ENCODE assay signal across 9 cellular contexts in the genomic region with DNA sequence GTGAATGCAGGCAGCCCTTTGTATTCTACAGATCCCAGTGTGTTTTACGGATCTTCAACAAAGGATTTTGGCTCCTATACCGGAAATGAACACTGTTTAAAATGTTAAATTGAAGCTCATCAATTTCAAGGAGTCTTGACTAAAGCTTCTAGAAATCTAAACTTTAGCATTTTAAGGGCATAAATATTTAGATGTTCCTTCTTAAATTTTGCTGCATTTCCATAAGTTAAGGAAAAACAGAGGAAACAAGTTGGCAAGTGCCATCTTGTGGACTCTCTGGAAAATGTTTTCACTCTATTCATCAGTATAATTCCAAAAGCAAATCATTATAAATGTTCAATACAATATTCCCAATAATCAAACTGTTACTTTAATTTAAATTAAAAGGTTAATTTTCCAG. TPM values are rescaled to one million over a fixed set of nuclear protein-coding genes. Genes with fewer than 3 reads are reported as not detected.
A peak's percentile ranks its signal among the peaks of the same experiment; 100 is the strongest.
DNase-seq lines count a peak whose midpoint lies in the region; ATAC-seq and TF ChIP-seq lines count a peak whose summit lies in the region.
"Had no signal": no experiment of that assay in that cellular context is flagged by ENCODE, and none has a peak within 500 bp of the region (broad histone marks: within the 10 kb centered on the region; RNA-seq: fewer than 3 reads in every experiment).

No MANE protein-coding gene starts in this region.

- DNase-seq in NCI-H510A treated with DMSO at 0.1 percent for 48 hours (lab: John Stamatoyannopoulos, UW) (peak; percentile 51), NCI-H510A (lab: John Stamatoyannopoulos, UW) (no peak), thyroid gland (no peak), SIG-M5 treated with dmso at 0.1 percent for 504 hours (lab: John Stamatoyannopoulos, UW; ENCODE audit: unreplicated experiment) (no peak), SHP77 (lab: John Stamatoyannopoulos, UW) (no peak), mesendoderm (no peak)
- DNase-seq: stimulated activated CD4-positive, alpha-beta T cell treated with anti-CD3 and anti-CD28 coated beads, Interleukin-15, amount 100 ng/mL, for 24 hours had no signal

- TF ChIP-seq POLR2A in gastroesophageal sphincter (IDR thresholded peaks at IDR 0.05) (no peak), thyroid gland (IDR thresholded peaks at IDR 0.05) (no peak)

- no peak overlapping the region for H2BK15ac ChIP-seq in mesendoderm (replicated peaks; ENCODE audit: low read depth)

- H2BK5ac ChIP-seq in mesendoderm (ENCODE audit: low read length) = no peak overlapping the region

- no peak for TF ChIP-seq EP300 in gastroesophageal sphincter (IDR thresholded peaks at IDR 0.05)

- H3K9me3 ChIP-seq in gastroesophageal sphincter = no peaks in the 10 kb centered on the region
- no peaks in the 10 kb centered on the region for H3K9me3 ChIP-seq in thyroid gland

- peaks cover 0 to 21% (median under 1%) of the 10 kb centered on the region in 3 donors for H3K4me1 ChIP-seq in gastroesophageal sphincter
- no peaks in the 10 kb centered on the region for H3K4me1 ChIP-seq in thyroid gland
- H3K4me1 ChIP-seq in mesendoderm (ENCODE audit: control insufficient read depth, low read depth, low read length) = no peaks in the 10 kb centered on the region

- H3K56ac ChIP-seq in mesendoderm (ENCODE audit: low read length) = no peak overlapping the region

- no peak overlapping the region for H3K4ac ChIP-seq in mesendoderm (ENCODE audit: low read depth, low read length)

- H3K79me1 ChIP-seq in mesendoderm (ENCODE audit: low read length) = peaks cover 2% of the 10 kb centered on the region

- H3K4me3 ChIP-seq in gastroesophageal sphincter (peak overlapping the region in 1 of 2 donors; percentile 17), thyroid gland (replicated peaks in 1 of 3) (no peak overlapping the region), mesendoderm (ENCODE audit: low read length) (no peak overlapping the region)

- H3K79me2 ChIP-seq in mesendoderm (ENCODE audit: control insufficient read depth, insufficient read depth, low read length) = peaks cover 10% of the 10 kb centered on the region

- ATAC-seq in SK-N-SH treated with all-trans-retinoic acid at 6 μM for 48 hours = peak; percentile 64; the same call in 2 of the 3 replicates
- no peak for ATAC-seq in gastroesophageal sphincter

- H3K23ac ChIP-seq in mesendoderm (ENCODE audit: low read length) = no peak overlapping the region

- intact Hi-C loops in thyroid gland (cut with DNase I) = loop anchor here (5.0 kb wide), 1 partner anchor 213 kb away; no protein-coding TSS in a partner anchor

- no peak overlapping the region for H3K4me2 ChIP-seq in mesendoderm (ENCODE audit: low read length)

- H3K27me3 ChIP-seq in gastroesophageal sphincter (no peaks in the 10 kb centered on the region), thyroid gland (no peaks in the 10 kb centered on the region), mesendoderm (ENCODE audit: insufficient read depth, low read length, poor library complexity) (no peaks in the 10 kb centered on the region)

- no peak overlapping the region for H2AK5ac ChIP-seq in mesendoderm (ENCODE audit: low read length)

- no peak overlapping the region for H3K18ac ChIP-seq in mesendoderm (ENCODE audit: low read length)

- no peaks in the 10 kb centered on the region for H3K36me3 ChIP-seq in gastroesophageal sphincter
- no peaks in the 10 kb centered on the region for H3K36me3 ChIP-seq in thyroid gland
- H3K36me3 ChIP-seq in mesendoderm (ENCODE audit: control insufficient read depth, insufficient read depth, low read length) = no peaks in the 10 kb centered on the region

- no peak overlapping the region for H2BK120ac ChIP-seq in mesendoderm (ENCODE audit: low read depth, low read length)

- H3K9ac ChIP-seq in mesendoderm (ENCODE audit: low read length) = no peak overlapping the region

- H4K5ac ChIP-seq in mesendoderm (ENCODE audit: low read length) = no peak overlapping the region

- no peak overlapping the region for H4K8ac ChIP-seq in mesendoderm (ENCODE audit: low read depth, low read length)

- WGBS in gastroesophageal sphincter (ENCODE audit: low coverage in 1 of 2), 2 donors = 39 to 41% methylated on average over 2 of the region's 2 CpGs
- WGBS in thyroid gland, 2 donors = 71 to 87% methylated on average over 2 of the region's 2 CpGs
- no CpG with 5 or more reads among the region's 2 CpGs for WGBS in mesendoderm (ENCODE audit: extremely low coverage, insufficient coverage, low lambda C conversion rate)

- TF ChIP-seq CTCF in gastroesophageal sphincter (IDR thresholded peaks at IDR 0.05) (peak; percentile 25 to 60 (median 39)), thyroid gland (IDR thresholded peaks at IDR 0.05) (peak in 4 of 6 experiments; percentile 28 to 45 (median 40))

- H3K27ac ChIP-seq in gastroesophageal sphincter (no peak overlapping the region), thyroid gland (no peak overlapping the region), mesendoderm (ENCODE audit: low read depth, low read length) (no peak overlapping the region)

TF ChIP-seq in SK-N-SH treated with all-trans-retinoic acid at 6 μM for 48 hours, 23 proteins besides CTCF, POLR2A, EP300 and RAD21:
- TF ChIP-seq ISL1 (CRISPR knock-in tag; IDR thresholded peaks at IDR 0.05) (no peak), SNAI2 (CRISPR knock-in tag; IDR thresholded peaks at IDR 0.05) (no peak), CSDC2 (CRISPR knock-in tag; IDR thresholded peaks at IDR 0.05) (no peak), BACH2 (CRISPR knock-in tag; IDR thresholded peaks at IDR 0.05; ENCODE audit: borderline replicate concordance) (no peak), GLIS3 (CRISPR knock-in tag; IDR thresholded peaks at IDR 0.05) (no peak), ZNF70 (CRISPR knock-in tag; IDR thresholded peaks at IDR 0.05) (no peak), ZFP30 (CRISPR knock-in tag; IDR thresholded peaks at IDR 0.05) (no peak), ZC3H10 (CRISPR knock-in tag; IDR thresholded peaks at IDR 0.05) (no peak), ZNF565 (CRISPR knock-in tag; conservative IDR thresholded peaks at IDR 0.05; ENCODE audit: low read depth) (no peak), TCF4 (CRISPR knock-in tag; IDR thresholded peaks at IDR 0.05; ENCODE audit: borderline replicate concordance) (no peak), ZFP3 (CRISPR knock-in tag; IDR thresholded peaks at IDR 0.05) (no peak)
- TF ChIP-seq, protein P1, sequence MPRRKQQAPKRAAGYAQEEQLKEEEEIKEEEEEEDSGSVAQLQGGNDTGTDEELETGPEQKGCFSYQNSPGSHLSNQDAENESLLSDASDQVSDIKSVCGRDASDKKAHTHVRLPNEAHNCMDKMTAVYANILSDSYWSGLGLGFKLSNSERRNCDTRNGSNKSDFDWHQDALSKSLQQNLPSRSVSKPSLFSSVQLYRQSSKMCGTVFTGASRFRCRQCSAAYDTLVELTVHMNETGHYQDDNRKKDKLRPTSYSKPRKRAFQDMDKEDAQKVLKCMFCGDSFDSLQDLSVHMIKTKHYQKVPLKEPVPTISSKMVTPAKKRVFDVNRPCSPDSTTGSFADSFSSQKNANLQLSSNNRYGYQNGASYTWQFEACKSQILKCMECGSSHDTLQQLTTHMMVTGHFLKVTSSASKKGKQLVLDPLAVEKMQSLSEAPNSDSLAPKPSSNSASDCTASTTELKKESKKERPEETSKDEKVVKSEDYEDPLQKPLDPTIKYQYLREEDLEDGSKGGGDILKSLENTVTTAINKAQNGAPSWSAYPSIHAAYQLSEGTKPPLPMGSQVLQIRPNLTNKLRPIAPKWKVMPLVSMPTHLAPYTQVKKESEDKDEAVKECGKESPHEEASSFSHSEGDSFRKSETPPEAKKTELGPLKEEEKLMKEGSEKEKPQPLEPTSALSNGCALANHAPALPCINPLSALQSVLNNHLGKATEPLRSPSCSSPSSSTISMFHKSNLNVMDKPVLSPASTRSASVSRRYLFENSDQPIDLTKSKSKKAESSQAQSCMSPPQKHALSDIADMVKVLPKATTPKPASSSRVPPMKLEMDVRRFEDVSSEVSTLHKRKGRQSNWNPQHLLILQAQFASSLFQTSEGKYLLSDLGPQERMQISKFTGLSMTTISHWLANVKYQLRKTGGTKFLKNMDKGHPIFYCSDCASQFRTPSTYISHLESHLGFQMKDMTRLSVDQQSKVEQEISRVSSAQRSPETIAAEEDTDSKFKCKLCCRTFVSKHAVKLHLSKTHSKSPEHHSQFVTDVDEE (CRISPR knock-in tag; IDR thresholded peaks at IDR 0.05) = no peak
- TF ChIP-seq, protein P2, sequence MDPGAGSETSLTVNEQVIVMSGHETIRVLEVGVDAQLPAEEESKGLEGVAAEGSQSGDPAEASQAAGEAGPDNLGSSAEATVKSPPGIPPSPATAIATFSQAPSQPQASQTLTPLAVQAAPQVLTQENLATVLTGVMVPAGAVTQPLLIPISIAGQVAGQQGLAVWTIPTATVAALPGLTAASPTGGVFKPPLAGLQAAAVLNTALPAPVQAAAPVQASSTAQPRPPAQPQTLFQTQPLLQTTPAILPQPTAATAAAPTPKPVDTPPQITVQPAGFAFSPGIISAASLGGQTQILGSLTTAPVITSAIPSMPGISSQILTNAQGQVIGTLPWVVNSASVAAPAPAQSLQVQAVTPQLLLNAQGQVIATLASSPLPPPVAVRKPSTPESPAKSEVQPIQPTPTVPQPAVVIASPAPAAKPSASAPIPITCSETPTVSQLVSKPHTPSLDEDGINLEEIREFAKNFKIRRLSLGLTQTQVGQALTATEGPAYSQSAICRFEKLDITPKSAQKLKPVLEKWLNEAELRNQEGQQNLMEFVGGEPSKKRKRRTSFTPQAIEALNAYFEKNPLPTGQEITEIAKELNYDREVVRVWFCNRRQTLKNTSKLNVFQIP (CRISPR knock-in tag; IDR thresholded peaks at IDR 0.05; ENCODE audit: borderline replicate concordance, low read depth) = no peak
- TF ChIP-seq, protein P3, sequence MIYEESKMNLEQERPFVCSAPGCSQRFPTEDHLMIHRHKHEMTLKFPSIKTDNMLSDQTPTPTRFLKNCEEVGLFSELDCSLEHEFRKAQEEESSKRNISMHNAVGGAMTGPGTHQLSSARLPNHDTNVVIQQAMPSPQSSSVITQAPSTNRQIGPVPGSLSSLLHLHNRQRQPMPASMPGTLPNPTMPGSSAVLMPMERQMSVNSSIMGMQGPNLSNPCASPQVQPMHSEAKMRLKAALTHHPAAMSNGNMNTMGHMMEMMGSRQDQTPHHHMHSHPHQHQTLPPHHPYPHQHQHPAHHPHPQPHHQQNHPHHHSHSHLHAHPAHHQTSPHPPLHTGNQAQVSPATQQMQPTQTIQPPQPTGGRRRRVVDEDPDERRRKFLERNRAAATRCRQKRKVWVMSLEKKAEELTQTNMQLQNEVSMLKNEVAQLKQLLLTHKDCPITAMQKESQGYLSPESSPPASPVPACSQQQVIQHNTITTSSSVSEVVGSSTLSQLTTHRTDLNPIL (CRISPR knock-in tag; IDR thresholded peaks at IDR 0.05; ENCODE audit: low read depth) = no peak

RNA-seq across cellular contexts. Expression of gene CHN1, which starts 19.6 kb away (rescaled TPM):
- 10 to 100 TPM; 13.3 to 35.8 (median 31.1) TPM for total RNA-seq in gastroesophageal sphincter
- 1 to 10 TPM; 7.8 to 9.7 (median 9.4) TPM for total RNA-seq in thyroid gland
- polyA plus RNA-seq in mesendoderm (2013, experiment 1 of 2) = 32.8 TPM
- polyA plus RNA-seq in mesendoderm (2013, experiment 2 of 2) = 32.0 TPM
